Comparison of ENCODE assay signal across 8 cellular contexts in genomic region chr1:119968068-119968492, GRCh38.
A peak's percentile ranks its signal among the peaks of the same experiment; 100 is the strongest.
DNase-seq lines count a peak whose midpoint lies in the region; ATAC-seq and TF ChIP-seq lines count a peak whose summit lies in the region.

No MANE protein-coding gene starts in this region.

- peak; percentile 18 to 78 (median 61) for TF ChIP-seq CTCF in heart right ventricle (IDR thresholded peaks at IDR 0.05)

- H3K4me3 ChIP-seq in heart right ventricle: no peak overlapping the region

- H3K4me1 ChIP-seq in heart right ventricle: peaks cover 6 to 52% (median 33%) of the 10 kb centered on the region in 9 donors

- ATAC-seq in GM18517 (IDR thresholded peaks at IDR 0.05; ENCODE audit: unreplicated experiment) (peak; percentile 77), HG03439 (IDR thresholded peaks at IDR 0.05; ENCODE audit: unreplicated experiment) (peak; percentile 83), heart right ventricle (peak in 1 of 8 donors; percentile 48)

- no peak overlapping the region for H3K27ac ChIP-seq in heart right ventricle

- H3K9me3 ChIP-seq in heart right ventricle: no peaks in the 10 kb centered on the region

- DNase-seq in AG20443 (ENCODE audit: low spot score) (peak; percentile 39), SK-MEL-5 (ENCODE audit: low read depth, low spot score) (peak; percentile 79), heart right ventricle (peak; percentile 39 to 42), NCI-H524 treated with DMSO at 0.1 percent for 48 hours (lab: John Stamatoyannopoulos, UW) (no peak)
- peak; percentile 30 to 66 (median 47) for DNase-seq in activated naive CD4-positive, alpha-beta T cell (lab: John Stamatoyannopoulos, UW)
- DNase-seq in stimulated activated CD4-positive, alpha-beta T cell treated with anti-CD3 and anti-CD28 coated beads, Interleukin-12 subunit alpha, Interleukin-12 subunit beta, amount 100 ng/mL, for 48 hours (ENCODE audit: low read depth in 2 of 3, low spot score in 1 of 3): peak; percentile 70 to 72 (median 71)

- peaks cover 0 to 81% (median 7%) of the 10 kb centered on the region in 9 donors for H3K36me3 ChIP-seq in heart right ventricle

- intact Hi-C loops in heart right ventricle (cut with DNase I): no loop called here

- H3K27me3 ChIP-seq in heart right ventricle: no peaks in the 10 kb centered on the region

- WGBS in heart right ventricle, 2 donors: 93 to 98% methylated on average over 1 of the region's 1 CpG

- in situ Hi-C loops in SK-MEL-5 (cut with HindIII; ENCODE audit: low pct_unique_long_range_greater_than_20kb, low sequenced_read_pairs): no loop called here
